Comparison of ENCODE assay signal across 17 cellular contexts in genomic region chr9:23551171-23551795, GRCh38.
"Had no signal": no experiment of that assay in that cellular context is flagged by ENCODE, and none has a peak within 500 bp of the region (broad histone marks: within the 10 kb centered on the region; RNA-seq: fewer than 3 reads in every experiment).

No MANE protein-coding gene starts in this region.

- H3K27ac Mint-ChIP-seq: activated naive CD8-positive, alpha-beta T cell treated with anti-CD3 and anti-CD28 coated beads for 36 hours; immature natural killer cell had no signal

- H3K9me3 ChIP-seq: breast epithelium, lower lobe of right lung, neutrophil, tibial artery, vagina had no signal

- H3K4me3 ChIP-seq: breast epithelium, dorsolateral prefrontal cortex, lower lobe of right lung, tibial artery, vagina had no signal

- H3K27me3 Mint-ChIP-seq: activated naive CD8-positive, alpha-beta T cell treated with anti-CD3 and anti-CD28 coated beads for 36 hours had no signal

- H3K27ac ChIP-seq: breast epithelium, dorsolateral prefrontal cortex, lower lobe of right lung, neutrophil, tibial artery, vagina had no signal

- ATAC-seq: esophagus mucosa, lower lobe of right lung, right cardiac atrium had no signal

- H3K4me1 ChIP-seq: breast epithelium, lower lobe of right lung, tibial artery, vagina had no signal

- H3K4me1 Mint-ChIP-seq: activated naive CD8-positive, alpha-beta T cell treated with anti-CD3 and anti-CD28 coated beads for 36 hours; immature natural killer cell had no signal

- H3K36me3 ChIP-seq: breast epithelium, lower lobe of right lung, neutrophil, tibial artery, vagina had no signal

- H3K4me3 Mint-ChIP-seq: activated naive CD8-positive, alpha-beta T cell treated with anti-CD3 and anti-CD28 coated beads for 36 hours; immature natural killer cell had no signal

- H3K27me3 ChIP-seq: breast epithelium, dorsolateral prefrontal cortex, neutrophil, tibial artery, vagina had no signal

- DNase-seq: activated CD4-positive, alpha-beta T cell treated with anti-CD3 and anti-CD28 coated beads, Interleukin-2, amount 50 U/mL, for 4 hours; activated CD4-positive, CD25-positive, alpha-beta regulatory T cell treated with anti-CD3 and anti-CD28 coated beads, Interleukin-2, amount 50 U/mL, for 72 hours; activated effector memory CD4-positive, alpha-beta T cell treated with anti-CD3 and anti-CD28 coated beads, Interleukin-2, amount 50 U/mL, for 16 hours; activated naive CD8-positive, alpha-beta T cell treated with anti-CD3 and anti-CD28 coated beads for 36 hours; activated T-cell treated with anti-CD3 and anti-CD28 coated beads, Interleukin-2, amount 50 U/mL, for 1 hour; dorsolateral prefrontal cortex; immature natural killer cell; lower lobe of right lung; midbrain; posterior cingulate gyrus; right cardiac atrium; small intestine; tibial artery had no signal
